8 cellular contexts compared by ENCODE assay signal in the genomic region with DNA sequence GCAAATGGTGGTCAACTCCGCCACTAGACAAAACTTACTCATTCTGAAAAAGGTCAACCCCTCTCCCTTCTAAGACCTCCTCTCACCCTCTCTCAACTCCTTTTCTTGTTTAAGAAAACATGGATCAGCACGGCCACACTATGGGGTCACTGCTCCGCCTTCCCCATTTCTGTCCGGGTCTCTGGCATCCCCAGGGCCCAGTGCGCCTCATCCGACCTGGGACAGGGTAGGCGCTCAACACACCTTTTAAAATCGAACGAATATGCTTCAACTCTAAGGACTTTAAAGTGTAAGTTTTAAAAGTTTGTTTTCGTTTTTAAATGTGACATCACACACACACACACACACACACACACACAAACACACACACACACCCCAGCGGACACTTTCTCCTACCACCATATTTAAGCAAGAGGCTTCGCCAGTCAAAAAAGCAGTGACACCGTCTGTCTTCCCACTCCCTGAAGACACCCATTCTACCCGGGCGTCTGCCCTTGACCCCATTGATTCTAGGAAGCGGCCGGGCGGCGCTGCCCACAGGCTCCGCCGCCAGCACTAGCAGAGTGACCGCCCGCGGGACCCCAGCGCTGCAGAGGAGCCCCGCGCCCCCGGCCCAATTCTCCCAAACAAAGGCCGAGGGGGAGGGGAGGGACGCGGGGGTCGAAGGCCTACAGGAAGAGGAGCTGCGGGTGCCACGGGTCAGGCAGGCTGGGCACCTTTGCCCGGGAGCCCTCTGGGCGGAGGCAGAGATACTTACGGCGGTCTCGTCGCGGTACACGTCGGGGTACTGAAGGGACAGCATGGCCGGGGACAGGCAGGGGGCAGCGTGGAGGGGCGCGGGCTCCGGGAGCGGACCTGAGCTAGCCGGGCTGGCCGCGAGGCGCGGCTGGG.
DNase-seq lines count a peak whose midpoint lies in the region; ATAC-seq and TF ChIP-seq lines count a peak whose summit lies in the region.

No MANE protein-coding gene starts in this region.

- peaks cover 11% of the 10 kb centered on the region for H3K79me2 ChIP-seq in parathyroid adenoma

- H3K9me3 ChIP-seq in parathyroid adenoma (ENCODE audit: control insufficient read depth, low read length) = no peaks in the 10 kb centered on the region

- peak overlapping the region; percentile 46 for H3K9ac ChIP-seq in parathyroid adenoma

- TF ChIP-seq CTCF in parathyroid adenoma (IDR thresholded peaks at IDR 0.05) = peak; percentile 2

- in situ Hi-C loops in ACHN (cut with HindIII; ENCODE audit: low pct_ligation_motif_present, low pct_unique_long_range_greater_than_20kb, low sequenced_read_pairs) = no loop called here

- peak; percentile 46 for ATAC-seq in GM18505 (IDR thresholded peaks at IDR 0.05; ENCODE audit: unreplicated experiment)
- ATAC-seq in HG03025 (IDR thresholded peaks at IDR 0.05; ENCODE audit: low FRiP score, unreplicated experiment) = peak; percentile 40
- no peak for ATAC-seq in GM18861 (IDR thresholded peaks at IDR 0.05; ENCODE audit: unreplicated experiment)

- H3K36me3 ChIP-seq in parathyroid adenoma (ENCODE audit: control insufficient read depth, insufficient read depth, low read length) = no peaks in the 10 kb centered on the region

- peak overlapping the region; percentile 96 for H2AFZ ChIP-seq in parathyroid adenoma

- peak overlapping the region; percentile 80 for H3K4me2 ChIP-seq in parathyroid adenoma (ENCODE audit: low read length)

- peak overlapping the region; percentile 62 for H3K27ac ChIP-seq in parathyroid adenoma

- peak overlapping the region; percentile 73 for H3K4me3 ChIP-seq in parathyroid adenoma (ENCODE audit: low read depth, low read length)

- no peak for TF ChIP-seq POLR2A in GM18505 (IDR thresholded peaks at IDR 0.05; ENCODE audit: borderline replicate concordance, extremely low read depth, insufficient read depth, insufficient read length)

- DNase-seq in ACHN (peak; percentile 31), NCI-H2227 (lab: John Stamatoyannopoulos, UW; ENCODE audit: unreplicated experiment) (peak; percentile 41), germinal center (ENCODE audit: low spot score) (peak; percentile 29)
- DNase-seq in activated gamma-delta T cell treated with anti-CD3 and anti-CD28 coated beads, Interleukin-2, amount 50 U/mL, for 16 hours (ENCODE audit: low read depth) = peak; percentile 7

- no peaks in the 10 kb centered on the region for H3K27me3 ChIP-seq in parathyroid adenoma (ENCODE audit: control insufficient read depth, insufficient read depth, low read length)

- peaks cover 11% of the 10 kb centered on the region for H3K4me1 ChIP-seq in parathyroid adenoma
